In the genomic region with DNA sequence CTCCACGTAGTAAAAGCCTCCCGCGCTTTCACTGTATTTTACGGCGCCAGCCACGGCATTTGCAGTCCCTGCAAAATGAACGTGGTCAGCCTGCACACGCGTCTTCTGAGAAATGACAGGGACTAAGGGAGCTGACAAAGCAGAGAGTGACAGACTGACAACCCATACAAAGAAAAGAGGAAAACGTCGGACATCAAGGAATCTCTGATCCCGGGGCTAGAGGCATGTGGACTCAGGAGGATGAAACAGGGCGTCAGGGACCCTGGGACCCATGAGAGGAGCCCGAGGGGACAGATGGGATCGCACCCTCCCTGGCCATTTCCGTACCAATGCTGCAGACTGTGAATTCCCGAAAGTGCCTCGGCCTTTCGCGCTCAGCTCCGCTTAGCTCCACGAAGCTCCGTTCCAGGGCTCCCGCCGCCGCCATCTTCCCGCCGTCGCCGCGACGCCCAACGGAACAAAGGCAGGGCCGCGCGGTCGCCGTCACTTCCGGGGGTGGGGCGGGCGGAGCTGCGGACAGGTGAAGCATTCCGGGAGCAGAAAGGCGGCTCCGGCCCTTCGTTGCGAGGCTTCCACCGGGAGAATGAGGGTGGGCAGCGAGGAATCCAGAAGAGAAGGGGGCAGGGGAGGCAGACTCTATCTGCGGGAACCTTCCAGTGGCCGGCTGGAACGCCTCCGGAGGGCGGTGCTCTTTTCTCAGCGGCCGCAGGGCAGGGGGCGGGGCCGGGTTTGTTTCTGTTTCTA, we compare ENCODE assay signal across 8 cellular contexts. TPM values are rescaled to one million over a fixed set of nuclear protein-coding genes. Genes with fewer than 3 reads are reported as not detected.
DNase-seq lines count a peak whose midpoint lies in the region; ATAC-seq and TF ChIP-seq lines count a peak whose summit lies in the region.

A gene with protein sequence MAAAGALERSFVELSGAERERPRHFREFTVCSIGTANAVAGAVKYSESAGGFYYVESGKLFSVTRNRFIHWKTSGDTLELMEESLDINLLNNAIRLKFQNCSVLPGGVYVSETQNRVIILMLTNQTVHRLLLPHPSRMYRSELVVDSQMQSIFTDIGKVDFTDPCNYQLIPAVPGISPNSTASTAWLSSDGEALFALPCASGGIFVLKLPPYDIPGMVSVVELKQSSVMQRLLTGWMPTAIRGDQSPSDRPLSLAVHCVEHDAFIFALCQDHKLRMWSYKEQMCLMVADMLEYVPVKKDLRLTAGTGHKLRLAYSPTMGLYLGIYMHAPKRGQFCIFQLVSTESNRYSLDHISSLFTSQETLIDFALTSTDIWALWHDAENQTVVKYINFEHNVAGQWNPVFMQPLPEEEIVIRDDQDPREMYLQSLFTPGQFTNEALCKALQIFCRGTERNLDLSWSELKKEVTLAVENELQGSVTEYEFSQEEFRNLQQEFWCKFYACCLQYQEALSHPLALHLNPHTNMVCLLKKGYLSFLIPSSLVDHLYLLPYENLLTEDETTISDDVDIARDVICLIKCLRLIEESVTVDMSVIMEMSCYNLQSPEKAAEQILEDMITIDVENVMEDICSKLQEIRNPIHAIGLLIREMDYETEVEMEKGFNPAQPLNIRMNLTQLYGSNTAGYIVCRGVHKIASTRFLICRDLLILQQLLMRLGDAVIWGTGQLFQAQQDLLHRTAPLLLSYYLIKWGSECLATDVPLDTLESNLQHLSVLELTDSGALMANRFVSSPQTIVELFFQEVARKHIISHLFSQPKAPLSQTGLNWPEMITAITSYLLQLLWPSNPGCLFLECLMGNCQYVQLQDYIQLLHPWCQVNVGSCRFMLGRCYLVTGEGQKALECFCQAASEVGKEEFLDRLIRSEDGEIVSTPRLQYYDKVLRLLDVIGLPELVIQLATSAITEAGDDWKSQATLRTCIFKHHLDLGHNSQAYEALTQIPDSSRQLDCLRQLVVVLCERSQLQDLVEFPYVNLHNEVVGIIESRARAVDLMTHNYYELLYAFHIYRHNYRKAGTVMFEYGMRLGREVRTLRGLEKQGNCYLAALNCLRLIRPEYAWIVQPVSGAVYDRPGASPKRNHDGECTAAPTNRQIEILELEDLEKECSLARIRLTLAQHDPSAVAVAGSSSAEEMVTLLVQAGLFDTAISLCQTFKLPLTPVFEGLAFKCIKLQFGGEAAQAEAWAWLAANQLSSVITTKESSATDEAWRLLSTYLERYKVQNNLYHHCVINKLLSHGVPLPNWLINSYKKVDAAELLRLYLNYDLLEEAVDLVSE (N-terminal part only) (minus strand): TSS at position 459 of the 744 bp plus-strand sequence. CDS start 32 bp downstream, at position 427.

- in situ Hi-C loops in GM13977 (cut with MboI; ENCODE audit: low pct_unique_long_range_greater_than_20kb, low sequenced_read_pairs, unreplicated experiment): no loop called here

- intact Hi-C loops in T-helper 2 cell treated with Interferon-gamma antibody and Interleukin-4, amounts not matched to agents 100 ng/mL and 5 ng/mL, for 36 hours (cut with micrococcal nuclease): loop anchor here (1.0 to 2.0 kb wide), 6 partner anchors 15 to 671 kb away; a partner anchor contains a TSS
- intact Hi-C loops in prostate gland (cut with DNase I): loop anchor here (2.0 kb wide), 2 partner anchors 81 to 205 kb away; a partner anchor contains a TSS

- TF ChIP-seq CTCF in GM13977 (IDR thresholded peaks at IDR 0.05; ENCODE audit: extremely low read depth, insufficient read depth, missing control alignments) (no peak), right atrium auricular region (IDR thresholded peaks at IDR 0.05) (no peak), prostate gland (IDR thresholded peaks at IDR 0.05) (peak in 2 of 4 experiments; percentile 19 to 23)

- TF ChIP-seq POLR2A in prostate gland (IDR thresholded peaks at IDR 0.05): peak; percentile 80

- H3K9me3 ChIP-seq in right atrium auricular region: no peaks in the 10 kb centered on the region
- H3K9me3 ChIP-seq in prostate gland: no peaks in the 10 kb centered on the region

- peak; percentile 87 for DNase-seq in GM13977 (ENCODE audit: low spot score)
- DNase-seq in NCI-H1105 treated with DMSO at 0.1 percent for 48 hours (lab: John Stamatoyannopoulos, UW): peak; percentile 77
- DNase-seq in amygdala (lab: John Stamatoyannopoulos, UW): peak; percentile 21 to 92 (median 76)
- peak; percentile 81 for DNase-seq in right atrium auricular region (ENCODE audit: low spot score)
- DNase-seq in prostate gland (ENCODE audit: low spot score): peak; percentile 85
- DNase-seq in ureter (ENCODE audit: low spot score): peak; percentile 86

- H3K27me3 ChIP-seq in right atrium auricular region: no peaks in the 10 kb centered on the region
- no peaks in the 10 kb centered on the region for H3K27me3 ChIP-seq in prostate gland (replicated peaks; ENCODE audit: insufficient read depth)

- peaks cover 5% of the 10 kb centered on the region for H3K36me3 ChIP-seq in right atrium auricular region
- H3K36me3 ChIP-seq in prostate gland: no peaks in the 10 kb centered on the region

- H3K27ac ChIP-seq in right atrium auricular region: peak within 1 kb of the TSS; percentile 83 to 95
- H3K27ac ChIP-seq in prostate gland: peak within 1 kb of the TSS; percentile 94 to 98

- H3K4me1 ChIP-seq in right atrium auricular region (peaks cover 0 to 20% of the 10 kb centered on the region in 2 donors), prostate gland (replicated peaks) (no peaks in the 10 kb centered on the region)

- H3K4me3 ChIP-seq in right atrium auricular region: peak within 1 kb of the TSS; percentile 62 to 76
- H3K4me3 ChIP-seq in prostate gland: peak within 1 kb of the TSS; percentile 63 to 90

- ATAC-seq in HG02642 (IDR thresholded peaks at IDR 0.05; ENCODE audit: poor library complexity, unreplicated experiment): peak; percentile 88

- under 1% methylated on average over 40 of the region's 58 CpGs for WGBS in prostate gland

RNA-seq across cellular contexts. Expression of the gene that starts here (rescaled TPM):
- total RNA-seq in T-helper 2 cell treated with Interferon-gamma antibody and Interleukin-4, amounts not matched to agents 100 ng/mL and 5 ng/mL, for 36 hours: 70.1 and 71.8 TPM in 2 replicates
- total RNA-seq in right atrium auricular region (10 to 100 TPM in 1 of 2 donors, 1 to 10 TPM in 1; 7.1 to 11.7 TPM), prostate gland (10 to 100 TPM; 17.9 to 43.2 TPM), ureter (49.0 TPM)

Comparison
In these comparisons a context has a peak if more than half of its experiments do, and no peak if none do; other contexts are left out.
1. Peak in every context shown above with its lines: DNase-seq, ATAC-seq, H3K4me3 ChIP-seq and H3K27ac ChIP-seq.